Comparison of ENCODE assay signal across 1 cellular context in the genomic region with DNA sequence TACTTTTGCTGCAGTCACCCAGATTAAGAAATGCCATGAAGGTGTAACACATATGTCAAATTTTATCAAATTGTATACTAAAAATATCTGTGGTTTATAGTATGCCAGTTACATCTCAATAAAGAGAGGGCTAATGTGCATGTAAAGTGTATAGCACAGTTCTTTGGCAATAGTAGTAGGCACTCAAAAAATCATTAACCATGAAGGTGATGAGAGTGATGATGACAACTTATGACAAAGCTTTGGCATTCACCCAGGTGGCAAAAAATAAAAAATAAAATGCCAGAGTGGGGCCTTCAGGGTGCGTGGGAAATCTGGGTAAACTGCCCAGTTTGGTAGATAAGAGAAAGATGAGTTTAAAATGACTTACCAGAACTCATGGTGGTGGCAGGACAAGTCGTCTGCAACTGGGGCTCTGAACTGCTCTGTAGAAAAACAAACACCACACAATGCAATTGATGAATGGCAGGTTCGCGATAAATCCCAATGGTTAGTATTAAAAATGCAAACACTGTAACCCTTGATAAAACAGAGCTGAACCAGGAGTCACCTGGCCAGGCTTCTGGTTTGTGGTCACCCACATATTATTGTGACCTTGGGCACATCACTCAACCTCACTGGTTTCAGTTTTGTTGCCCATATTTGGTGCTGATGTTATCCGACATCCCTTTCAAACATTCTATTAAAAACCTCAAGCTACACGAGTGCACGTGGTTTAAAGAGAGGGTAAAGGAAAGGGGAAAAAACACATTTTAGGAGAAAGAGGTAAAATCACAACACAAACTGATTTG.
TF ChIP-seq lines count a peak whose summit lies in the region.

No MANE protein-coding gene starts in this region.

TF ChIP-seq in GM12878, 131 proteins besides CTCF, POLR2A, EP300 and RAD21 (continued from another document):
- TF ChIP-seq, protein P1, sequence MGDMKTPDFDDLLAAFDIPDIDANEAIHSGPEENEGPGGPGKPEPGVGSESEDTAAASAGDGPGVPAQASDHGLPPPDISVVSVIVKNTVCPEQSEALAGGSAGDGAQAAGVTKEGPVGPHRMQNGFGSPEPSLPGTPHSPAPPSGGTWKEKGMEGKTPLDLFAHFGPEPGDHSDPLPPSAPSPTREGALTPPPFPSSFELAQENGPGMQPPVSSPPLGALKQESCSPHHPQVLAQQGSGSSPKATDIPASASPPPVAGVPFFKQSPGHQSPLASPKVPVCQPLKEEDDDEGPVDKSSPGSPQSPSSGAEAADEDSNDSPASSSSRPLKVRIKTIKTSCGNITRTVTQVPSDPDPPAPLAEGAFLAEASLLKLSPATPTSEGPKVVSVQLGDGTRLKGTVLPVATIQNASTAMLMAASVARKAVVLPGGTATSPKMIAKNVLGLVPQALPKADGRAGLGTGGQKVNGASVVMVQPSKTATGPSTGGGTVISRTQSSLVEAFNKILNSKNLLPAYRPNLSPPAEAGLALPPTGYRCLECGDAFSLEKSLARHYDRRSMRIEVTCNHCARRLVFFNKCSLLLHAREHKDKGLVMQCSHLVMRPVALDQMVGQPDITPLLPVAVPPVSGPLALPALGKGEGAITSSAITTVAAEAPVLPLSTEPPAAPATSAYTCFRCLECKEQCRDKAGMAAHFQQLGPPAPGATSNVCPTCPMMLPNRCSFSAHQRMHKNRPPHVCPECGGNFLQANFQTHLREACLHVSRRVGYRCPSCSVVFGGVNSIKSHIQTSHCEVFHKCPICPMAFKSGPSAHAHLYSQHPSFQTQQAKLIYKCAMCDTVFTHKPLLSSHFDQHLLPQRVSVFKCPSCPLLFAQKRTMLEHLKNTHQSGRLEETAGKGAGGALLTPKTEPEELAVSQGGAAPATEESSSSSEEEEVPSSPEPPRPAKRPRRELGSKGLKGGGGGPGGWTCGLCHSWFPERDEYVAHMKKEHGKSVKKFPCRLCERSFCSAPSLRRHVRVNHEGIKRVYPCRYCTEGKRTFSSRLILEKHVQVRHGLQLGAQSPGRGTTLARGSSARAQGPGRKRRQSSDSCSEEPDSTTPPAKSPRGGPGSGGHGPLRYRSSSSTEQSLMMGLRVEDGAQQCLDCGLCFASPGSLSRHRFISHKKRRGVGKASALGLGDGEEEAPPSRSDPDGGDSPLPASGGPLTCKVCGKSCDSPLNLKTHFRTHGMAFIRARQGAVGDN (IDR thresholded peaks at IDR 0.05), result no peak
- TF ChIP-seq MYC (IDR thresholded peaks at IDR 0.05; ENCODE audit: insufficient read depth, insufficient read length, insufficient replicate concordance, low read length, severe bottlenecking) (no peak), POU2F2 (IDR thresholded peaks at IDR 0.05; ENCODE audit: borderline replicate concordance, low read depth, low read length) (no peak), SMARCA5 (IDR thresholded peaks at IDR 0.05) (no peak), EED (IDR thresholded peaks at IDR 0.05; ENCODE audit: low read depth) (no peak), RAD51 (IDR thresholded peaks at IDR 0.05) (peak; percentile 70; the same call in 1 of the 2 replicates), NRF1 (conservative IDR thresholded peaks at IDR 0.05; ENCODE audit: low read depth, low read length) (no peak), SPI1 (IDR thresholded peaks at IDR 0.05; ENCODE audit: borderline replicate concordance, insufficient read depth, low read depth, low read length) (no peak), RUNX3 (IDR thresholded peaks at IDR 0.05; ENCODE audit: low read length) (peak; percentile 90), NFIC (IDR thresholded peaks at IDR 0.05; ENCODE audit: low read depth, low read length) (no peak), CEBPB (IDR thresholded peaks at IDR 0.05; ENCODE audit: borderline replicate concordance in 1 of 2, low read depth in 2 of 2, low read length in 2 of 2) (no peak), SRF (IDR thresholded peaks at IDR 0.05; ENCODE audit: low read depth in 2 of 2, low read length in 2 of 2) (peak; percentile 86 to 95)
- TF ChIP-seq, protein P2, sequence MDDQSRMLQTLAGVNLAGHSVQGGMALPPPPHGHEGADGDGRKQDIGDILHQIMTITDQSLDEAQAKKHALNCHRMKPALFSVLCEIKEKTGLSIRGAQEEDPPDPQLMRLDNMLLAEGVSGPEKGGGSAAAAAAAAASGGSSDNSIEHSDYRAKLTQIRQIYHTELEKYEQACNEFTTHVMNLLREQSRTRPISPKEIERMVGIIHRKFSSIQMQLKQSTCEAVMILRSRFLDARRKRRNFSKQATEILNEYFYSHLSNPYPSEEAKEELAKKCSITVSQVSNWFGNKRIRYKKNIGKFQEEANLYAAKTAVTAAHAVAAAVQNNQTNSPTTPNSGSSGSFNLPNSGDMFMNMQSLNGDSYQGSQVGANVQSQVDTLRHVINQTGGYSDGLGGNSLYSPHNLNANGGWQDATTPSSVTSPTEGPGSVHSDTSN (IDR thresholded peaks at IDR 0.05; ENCODE audit: insufficient replicate concordance, low read depth, low read length), result peak; percentile 39
- TF ChIP-seq, protein P3, sequence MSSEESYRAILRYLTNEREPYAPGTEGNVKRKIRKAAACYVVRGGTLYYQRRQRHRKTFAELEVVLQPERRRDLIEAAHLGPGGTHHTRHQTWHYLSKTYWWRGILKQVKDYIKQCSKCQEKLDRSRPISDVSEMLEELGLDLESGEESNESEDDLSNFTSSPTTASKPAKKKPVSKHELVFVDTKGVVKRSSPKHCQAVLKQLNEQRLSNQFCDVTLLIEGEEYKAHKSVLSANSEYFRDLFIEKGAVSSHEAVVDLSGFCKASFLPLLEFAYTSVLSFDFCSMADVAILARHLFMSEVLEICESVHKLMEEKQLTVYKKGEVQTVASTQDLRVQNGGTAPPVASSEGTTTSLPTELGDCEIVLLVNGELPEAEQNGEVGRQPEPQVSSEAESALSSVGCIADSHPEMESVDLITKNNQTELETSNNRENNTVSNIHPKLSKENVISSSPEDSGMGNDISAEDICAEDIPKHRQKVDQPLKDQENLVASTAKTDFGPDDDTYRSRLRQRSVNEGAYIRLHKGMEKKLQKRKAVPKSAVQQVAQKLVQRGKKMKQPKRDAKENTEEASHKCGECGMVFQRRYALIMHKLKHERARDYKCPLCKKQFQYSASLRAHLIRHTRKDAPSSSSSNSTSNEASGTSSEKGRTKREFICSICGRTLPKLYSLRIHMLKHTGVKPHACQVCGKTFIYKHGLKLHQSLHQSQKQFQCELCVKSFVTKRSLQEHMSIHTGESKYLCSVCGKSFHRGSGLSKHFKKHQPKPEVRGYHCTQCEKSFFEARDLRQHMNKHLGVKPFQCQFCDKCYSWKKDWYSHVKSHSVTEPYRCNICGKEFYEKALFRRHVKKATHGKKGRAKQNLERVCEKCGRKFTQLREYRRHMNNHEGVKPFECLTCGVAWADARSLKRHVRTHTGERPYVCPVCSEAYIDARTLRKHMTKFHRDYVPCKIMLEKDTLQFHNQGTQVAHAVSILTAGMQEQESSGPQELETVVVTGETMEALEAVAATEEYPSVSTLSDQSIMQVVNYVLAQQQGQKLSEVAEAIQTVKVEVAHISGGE (CRISPR knock-in tag; IDR thresholded peaks at IDR 0.05), result no peak
- TF ChIP-seq, protein P4, sequence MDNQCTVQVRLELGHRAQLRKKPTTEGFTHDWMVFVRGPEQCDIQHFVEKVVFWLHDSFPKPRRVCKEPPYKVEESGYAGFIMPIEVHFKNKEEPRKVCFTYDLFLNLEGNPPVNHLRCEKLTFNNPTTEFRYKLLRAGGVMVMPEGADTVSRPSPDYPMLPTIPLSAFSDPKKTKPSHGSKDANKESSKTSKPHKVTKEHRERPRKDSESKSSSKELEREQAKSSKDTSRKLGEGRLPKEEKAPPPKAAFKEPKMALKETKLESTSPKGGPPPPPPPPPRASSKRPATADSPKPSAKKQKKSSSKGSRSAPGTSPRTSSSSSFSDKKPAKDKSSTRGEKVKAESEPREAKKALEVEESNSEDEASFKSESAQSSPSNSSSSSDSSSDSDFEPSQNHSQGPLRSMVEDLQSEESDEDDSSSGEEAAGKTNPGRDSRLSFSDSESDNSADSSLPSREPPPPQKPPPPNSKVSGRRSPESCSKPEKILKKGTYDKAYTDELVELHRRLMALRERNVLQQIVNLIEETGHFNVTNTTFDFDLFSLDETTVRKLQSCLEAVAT (IDR thresholded peaks at IDR 0.05), result peak; percentile 47; the same call in 1 of the 2 replicates
- TF ChIP-seq, protein P5, sequence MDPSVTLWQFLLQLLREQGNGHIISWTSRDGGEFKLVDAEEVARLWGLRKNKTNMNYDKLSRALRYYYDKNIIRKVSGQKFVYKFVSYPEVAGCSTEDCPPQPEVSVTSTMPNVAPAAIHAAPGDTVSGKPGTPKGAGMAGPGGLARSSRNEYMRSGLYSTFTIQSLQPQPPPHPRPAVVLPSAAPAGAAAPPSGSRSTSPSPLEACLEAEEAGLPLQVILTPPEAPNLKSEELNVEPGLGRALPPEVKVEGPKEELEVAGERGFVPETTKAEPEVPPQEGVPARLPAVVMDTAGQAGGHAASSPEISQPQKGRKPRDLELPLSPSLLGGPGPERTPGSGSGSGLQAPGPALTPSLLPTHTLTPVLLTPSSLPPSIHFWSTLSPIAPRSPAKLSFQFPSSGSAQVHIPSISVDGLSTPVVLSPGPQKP (IDR thresholded peaks at IDR 0.05; ENCODE audit: low read depth, low read length), result peak; percentile 77
